In genomic region chr11:126115253-126115540, GRCh38 we compare ENCODE assay signal across 1 cellular context.
A peak's percentile ranks its signal among the peaks of the same experiment; 100 is the strongest.
TF ChIP-seq lines count a peak whose summit lies in the region.

No MANE protein-coding gene starts in this region.

TF ChIP-seq in HEK293, 187 proteins besides CTCF, POLR2A, EP300 and RAD21 (continued from another document):
- TF ChIP-seq PRDM10 (tag by site-specific recombination; IDR thresholded peaks at IDR 0.05) (no peak), ZNF292 (tag by site-specific recombination; IDR thresholded peaks at IDR 0.05; ENCODE audit: borderline replicate concordance, low read depth) (no peak), ZNF501 (tag by site-specific recombination; IDR thresholded peaks at IDR 0.05) (no peak), RBAK (tag by site-specific recombination; IDR thresholded peaks at IDR 0.05) (no peak), ZNF211 (tag by site-specific recombination; IDR thresholded peaks at IDR 0.05; ENCODE audit: low read depth) (no peak), ZNF354C (tag by site-specific recombination; IDR thresholded peaks at IDR 0.05; ENCODE audit: borderline replicate concordance, low read depth) (no peak), INSM2 (tag by site-specific recombination; IDR thresholded peaks at IDR 0.05) (no peak), BCL11A (tag by site-specific recombination; IDR thresholded peaks at IDR 0.05; ENCODE audit: low read depth) (no peak), ZNF600 (tag by site-specific recombination; IDR thresholded peaks at IDR 0.05) (peak; percentile 59; the same call in 1 of the 2 replicates), ZEB2 (tag by site-specific recombination; IDR thresholded peaks at IDR 0.05) (no peak), ZNF248 (tag by site-specific recombination; IDR thresholded peaks at IDR 0.05) (no peak), ZBTB8A (tag by site-specific recombination; IDR thresholded peaks at IDR 0.05) (no peak), ZNF558 (tag by site-specific recombination; IDR thresholded peaks at IDR 0.05) (no peak), ZBTB21 (tag by site-specific recombination; IDR thresholded peaks at IDR 0.05) (no peak), ZIC2 (tag by site-specific recombination; IDR thresholded peaks at IDR 0.05) (no peak), GLI4 (tag by site-specific recombination; IDR thresholded peaks at IDR 0.05) (no peak), ZNF488 (tag by site-specific recombination; IDR thresholded peaks at IDR 0.05) (no peak), ZNF530 (tag by site-specific recombination; IDR thresholded peaks at IDR 0.05; ENCODE audit: low read depth) (no peak), ZNF19 (tag by site-specific recombination; IDR thresholded peaks at IDR 0.05; ENCODE audit: low read depth) (no peak), ZNF629 (tag by site-specific recombination; IDR thresholded peaks at IDR 0.05) (no peak), ZNF837 (tag by site-specific recombination; IDR thresholded peaks at IDR 0.05) (no peak), ZNF132 (tag by site-specific recombination; IDR thresholded peaks at IDR 0.05; ENCODE audit: borderline replicate concordance) (no peak), ZNF362 (tag by site-specific recombination; IDR thresholded peaks at IDR 0.05) (no peak), ZBTB48 (tag by site-specific recombination; IDR thresholded peaks at IDR 0.05) (peak; percentile 66), ZNF747 (tag by site-specific recombination; IDR thresholded peaks at IDR 0.05) (no peak), KLF10 (tag by site-specific recombination; IDR thresholded peaks at IDR 0.05) (no peak), KLF8 (tag by site-specific recombination; IDR thresholded peaks at IDR 0.05) (no peak), ZNF596 (tag by site-specific recombination; IDR thresholded peaks at IDR 0.05) (peak; percentile 76), OSR2 (tag by site-specific recombination; IDR thresholded peaks at IDR 0.05) (peak; percentile 52; the same call in 1 of the 2 replicates), HOXD13 (CRISPR knock-in tag; IDR thresholded peaks at IDR 0.05; ENCODE audit: borderline replicate concordance) (no peak), ZNF214 (tag by site-specific recombination; IDR thresholded peaks at IDR 0.05; ENCODE audit: borderline replicate concordance) (no peak)
